ENCODE assay signal across 11 cellular contexts in the genomic region with DNA sequence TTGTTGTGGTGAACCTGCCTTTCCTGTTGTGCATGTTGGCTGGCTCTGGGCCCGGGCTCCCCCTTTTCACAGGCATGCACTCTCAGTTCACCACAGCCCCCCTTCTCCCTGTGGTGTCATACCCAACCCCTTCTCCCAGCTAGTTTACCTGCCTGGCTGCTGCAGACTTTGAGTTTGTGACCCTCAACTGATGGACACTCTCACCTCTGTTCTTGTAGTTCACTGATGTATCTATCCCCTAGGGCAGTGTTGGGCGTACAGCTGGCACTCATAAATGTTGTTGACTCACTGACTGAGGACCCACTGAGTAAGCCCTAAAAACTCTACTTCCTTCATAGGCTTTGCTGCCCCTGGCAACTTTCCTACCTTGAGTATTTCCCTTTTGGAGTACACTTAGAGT. TPM values are rescaled to one million over a fixed set of nuclear protein-coding genes. Genes with fewer than 3 reads are reported as not detected.
A peak's percentile ranks its signal among the peaks of the same experiment; 100 is the strongest.
DNase-seq lines count a peak whose midpoint lies in the region; TF ChIP-seq lines count a peak whose summit lies in the region.
"Had no signal": no experiment of that assay in that cellular context is flagged by ENCODE, and none has a peak within 500 bp of the region (broad histone marks: within the 10 kb centered on the region; RNA-seq: fewer than 3 reads in every experiment).

No MANE protein-coding gene starts in this region.

- TF ChIP-seq EP300 in ovary (IDR thresholded peaks at IDR 0.05): no peak

- H3K27me3 ChIP-seq in thyroid gland: no peaks in the 10 kb centered on the region
- no peaks in the 10 kb centered on the region for H3K27me3 ChIP-seq in ovary

- peak; percentile 9 for DNase-seq in activated naive CD4-positive, alpha-beta T cell treated with anti-CD3 and anti-CD28 coated beads for 36 hours
- no peak for DNase-seq in activated naive CD4-positive, alpha-beta T cell (lab: John Stamatoyannopoulos, UW)
- DNase-seq in RKO (ENCODE audit: low spot score) (peak; percentile 59), epithelial cell of esophagus (ENCODE audit: low read depth) (peak; percentile 97), thyroid gland (peak; percentile 7 to 12), pons (ENCODE audit: low spot score) (no peak), ovary (no peak)
- DNase-seq in activated CD4-positive, CD25-positive, alpha-beta regulatory T cell (lab: John Stamatoyannopoulos, UW): no peak
- DNase-seq: C1 segment of cervical spinal cord, psoas muscle had no signal

- no peak for TF ChIP-seq CTCF in epithelial cell of esophagus (IDR thresholded peaks at IDR 0.05; ENCODE audit: insufficient read depth, low read depth, low read length, missing control alignments)
- no peak for TF ChIP-seq CTCF in thyroid gland (IDR thresholded peaks at IDR 0.05)
- TF ChIP-seq CTCF in ovary (IDR thresholded peaks at IDR 0.05): no peak

- CTCF ChIA-PET in activated naive CD4-positive, alpha-beta T cell treated with anti-CD3 and anti-CD28 coated beads for 36 hours (lab: Charles Lee): interaction anchor here (1.3 kb wide), 1 partner anchor 38 kb away, joined by 3 read pairs; no protein-coding TSS in a partner anchor

- 38 to 41% methylated on average over 2 of the region's 2 CpGs for WGBS in thyroid gland, 2 donors
- WGBS in ovary, 3 donors: 70 to 72% (median 70%) methylated on average over 2 of the region's 2 CpGs

- H3K36me3 Mint-ChIP-seq in activated naive CD4-positive, alpha-beta T cell treated with anti-CD3 and anti-CD28 coated beads for 36 hours (ENCODE audit: low read depth): no peaks in the 10 kb centered on the region

- H3K4me3 Mint-ChIP-seq in activated naive CD4-positive, alpha-beta T cell treated with anti-CD3 and anti-CD28 coated beads for 36 hours: no peak overlapping the region

- H3K36me3 ChIP-seq in thyroid gland: no peaks in the 10 kb centered on the region
- no peaks in the 10 kb centered on the region for H3K36me3 ChIP-seq in ovary

- H3K4me1 ChIP-seq in thyroid gland (no peaks in the 10 kb centered on the region), ovary (ENCODE audit: insufficient read depth) (no peaks in the 10 kb centered on the region)
- H3K4me1 ChIP-seq: psoas muscle had no signal

- intact Hi-C loops in activated naive CD4-positive, alpha-beta T cell treated with anti-CD3 and anti-CD28 coated beads for 36 hours (cut with micrococcal nuclease): loop anchor here (1.0 kb wide), 1 partner anchor 30 kb away; no protein-coding TSS in a partner anchor
- intact Hi-C loops in thyroid gland (cut with DNase I): no loop called here
- intact Hi-C loops in ovary (cut with DNase I): no loop called here

- no peaks in the 10 kb centered on the region for H3K9me3 Mint-ChIP-seq in activated naive CD4-positive, alpha-beta T cell treated with anti-CD3 and anti-CD28 coated beads for 36 hours

- H3K4me3 ChIP-seq in epithelial cell of esophagus (ENCODE audit: low read length) (no peak overlapping the region), thyroid gland (replicated peaks in 1 of 3) (no peak overlapping the region), ovary (no peak overlapping the region)
- H3K4me3 ChIP-seq: psoas muscle had no signal

- peaks cover 16% of the 10 kb centered on the region for H3K4me1 Mint-ChIP-seq in activated naive CD4-positive, alpha-beta T cell treated with anti-CD3 and anti-CD28 coated beads for 36 hours (ENCODE audit: low read depth)

- no peak for TF ChIP-seq POLR2A in thyroid gland (IDR thresholded peaks at IDR 0.05)
- TF ChIP-seq POLR2A in ovary (IDR thresholded peaks at IDR 0.05): no peak

- H3K27ac ChIP-seq in thyroid gland (no peak overlapping the region), ovary (no peak overlapping the region)
- H3K27ac ChIP-seq: psoas muscle had no signal

- no peaks in the 10 kb centered on the region for H3K9me3 ChIP-seq in thyroid gland
- H3K9me3 ChIP-seq in ovary: no peaks in the 10 kb centered on the region
- H3K9me3 ChIP-seq: psoas muscle had no signal

- no peak overlapping the region for H3K27ac Mint-ChIP-seq in activated naive CD4-positive, alpha-beta T cell treated with anti-CD3 and anti-CD28 coated beads for 36 hours

- H3K27me3 Mint-ChIP-seq in activated naive CD4-positive, alpha-beta T cell treated with anti-CD3 and anti-CD28 coated beads for 36 hours (ENCODE audit: low read depth): no peaks in the 10 kb centered on the region

RNA-seq across cellular contexts. Expression of gene WDR64, which starts 54.9 kb away (rescaled TPM):
- not detected for total RNA-seq in activated naive CD4-positive, alpha-beta T cell treated with anti-CD3 and anti-CD28 coated beads for 36 hours
- not detected for total RNA-seq in thyroid gland
- total RNA-seq in ovary: under 1 TPM in 5 of 7 donors, not detected in 2; 0.15 to 0.67 (median 0.41) TPM
- polyA plus RNA-seq in ovary: under 1 TPM; 0.10 to 0.22 TPM
- total RNA-seq: endothelial cell of umbilical vein, psoas muscle had no signal
- polyA plus RNA-seq: endothelial cell of umbilical vein, psoas muscle had no signal

Comparison
In these comparisons a context has a peak if more than half of its experiments do, and no peak if none do; other contexts are left out.
1. DNase-seq: peak in activated naive CD4-positive, alpha-beta T cell treated with anti-CD3 and anti-CD28 coated beads for 36 hours (single experiment), RKO (single experiment), epithelial cell of esophagus (single experiment) and thyroid gland (2 of 2); none in activated naive CD4-positive, alpha-beta T cell (0 of 4), activated CD4-positive, CD25-positive, alpha-beta regulatory T cell (0 of 4), pons (single experiment) and ovary (0 of 5).